In the genomic region with DNA sequence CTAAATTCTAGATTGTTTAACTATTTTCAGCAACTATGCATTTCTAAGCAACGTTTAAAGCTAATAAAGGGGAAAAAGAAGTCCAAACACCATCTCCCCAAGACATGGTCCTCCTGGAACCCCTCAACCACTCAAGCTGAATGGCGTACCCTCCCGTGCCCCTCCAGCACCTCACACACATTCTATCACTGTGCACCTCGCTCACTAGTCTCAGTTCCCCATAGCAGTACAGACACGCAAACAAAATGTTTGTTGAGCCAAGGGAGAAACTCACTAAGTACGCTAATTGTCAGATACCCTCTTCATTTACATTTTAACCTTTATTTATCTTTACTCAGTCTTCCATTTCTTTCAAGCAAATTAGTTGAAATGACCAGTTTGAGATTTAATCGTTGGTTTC, we compare ENCODE assay signal across 13 cellular contexts. TPM values are rescaled to one million over a fixed set of nuclear protein-coding genes. Genes with fewer than 3 reads are reported as not detected.
A peak's percentile ranks its signal among the peaks of the same experiment; 100 is the strongest.
DNase-seq lines count a peak whose midpoint lies in the region; ATAC-seq and TF ChIP-seq lines count a peak whose summit lies in the region.
"Had no signal": no experiment of that assay in that cellular context is flagged by ENCODE, and none has a peak within 500 bp of the region (broad histone marks: within the 10 kb centered on the region; RNA-seq: fewer than 3 reads in every experiment).

No MANE protein-coding gene starts in this region.

- peak overlapping the region; percentile 35 for H3K27ac Mint-ChIP-seq in activated B cell treated with CpG ODN at 0.5 μM for 24 hours
- H3K27ac Mint-ChIP-seq: activated naive CD8-positive, alpha-beta T cell had no signal

- H3K4me3 Mint-ChIP-seq in activated B cell treated with CpG ODN at 0.5 μM for 24 hours: peak overlapping the region; percentile 30
- H3K4me3 Mint-ChIP-seq: activated naive CD8-positive, alpha-beta T cell; natural killer cell had no signal

- ATAC-seq in GM18502 (IDR thresholded peaks at IDR 0.05; ENCODE audit: poor library complexity, unreplicated experiment) (peak; percentile 80), GM21367 (IDR thresholded peaks at IDR 0.05; ENCODE audit: unreplicated experiment) (peak; percentile 53), HG03066 (IDR thresholded peaks at IDR 0.05; ENCODE audit: low read depth, unreplicated experiment) (peak; percentile 62), activated B cell treated with CpG ODN at 0.5 μM for 24 hours (ENCODE audit: low read depth) (peak; percentile 79)
- ATAC-seq: natural killer cell had no signal

- intact Hi-C loops in activated B cell treated with CpG ODN at 0.5 μM for 24 hours (cut with micrococcal nuclease): loop anchor here (10.0 kb wide), 1 partner anchor 121 kb away; no protein-coding TSS in a partner anchor

- POLR2A ChIA-PET in activated B cell treated with CpG ODN at 0.5 μM for 24 hours (lab: Charles Lee): interaction anchor here (0.7 to 4.2 kb wide), 3 partner anchors 13 to 149 kb away, joined by 3 to 18 read pairs (median 4); a partner anchor contains a TSS

- TF ChIP-seq CTCF in activated B cell treated with CpG ODN at 0.5 μM for 24 hours (IDR thresholded peaks at IDR 0.05): no peak

- DNase-seq in activated B cell treated with CpG ODN at 0.5 μM for 24 hours: no peak
- DNase-seq in foreskin melanocyte: no peak
- DNase-seq in SKM-1 (lab: John Stamatoyannopoulos, UW; ENCODE audit: unreplicated experiment): no peak
- DNase-seq in MV-4-11 (lab: John Stamatoyannopoulos, UW): no peak
- DNase-seq in GDM1 (lab: John Stamatoyannopoulos, UW): no peak
- DNase-seq: activated CD8-positive, alpha-beta memory T cell treated with anti-CD3 and anti-CD28 coated beads for 24 hours; natural killer cell; Peyer's patch; T-helper 9 cell had no signal

- peaks cover 7% of the 10 kb centered on the region for H3K36me3 Mint-ChIP-seq in activated B cell treated with CpG ODN at 0.5 μM for 24 hours (ENCODE audit: low read depth)
- H3K36me3 Mint-ChIP-seq: activated naive CD8-positive, alpha-beta T cell; natural killer cell had no signal

- CTCF ChIA-PET in activated B cell treated with CpG ODN at 0.5 μM for 24 hours (lab: Charles Lee): interaction anchor here (1.4 kb wide), 1 partner anchor 27 kb away, joined by 3 read pairs; no protein-coding TSS in a partner anchor

- no peaks in the 10 kb centered on the region for H3K9me3 Mint-ChIP-seq in activated B cell treated with CpG ODN at 0.5 μM for 24 hours
- H3K9me3 Mint-ChIP-seq: natural killer cell had no signal

- H3K27me3 Mint-ChIP-seq in activated B cell treated with CpG ODN at 0.5 μM for 24 hours: no peaks in the 10 kb centered on the region
- H3K27me3 Mint-ChIP-seq: activated naive CD8-positive, alpha-beta T cell had no signal

- H3K4me1 Mint-ChIP-seq in activated B cell treated with CpG ODN at 0.5 μM for 24 hours: peaks cover 51% of the 10 kb centered on the region

RNA-seq across cellular contexts. Expression of a gene that starts 48.8 kb away (rescaled TPM):
- 75.5 and 89.7 TPM in 2 replicates for total RNA-seq in activated B cell treated with CpG ODN at 0.5 μM for 24 hours
